Comparison of ENCODE assay signal across 1 cellular context in the genomic region with DNA sequence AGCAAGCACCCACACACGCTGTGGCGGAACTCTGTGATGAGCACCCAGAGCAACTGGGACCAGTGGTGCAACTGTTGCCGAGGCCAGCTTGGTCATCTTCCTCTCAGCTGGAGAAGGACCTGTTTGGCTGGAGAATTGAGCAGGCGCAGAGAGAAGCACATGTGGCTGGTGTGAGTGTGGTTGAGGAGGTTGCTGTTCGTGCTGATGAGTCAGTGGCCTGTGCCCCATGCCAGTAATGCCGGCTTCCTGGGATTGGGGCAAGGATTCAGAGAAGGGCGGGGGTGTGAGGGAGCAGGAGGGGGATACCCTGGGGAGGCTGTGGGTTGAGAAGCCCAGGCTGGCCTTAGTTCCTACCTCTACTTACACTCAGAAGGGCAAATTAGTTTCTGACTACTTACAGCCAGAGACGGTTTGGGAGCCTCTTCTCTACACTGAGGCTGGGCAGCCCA.
TF ChIP-seq lines count a peak whose summit lies in the region.

No MANE protein-coding gene starts in this region.

TF ChIP-seq in SK-N-SH, 30 proteins besides CTCF, POLR2A, EP300 and RAD21 (continued from another document):
- TF ChIP-seq MEF2A (IDR thresholded peaks at IDR 0.05; ENCODE audit: borderline replicate concordance, low read depth) (no peak), GABPA (IDR thresholded peaks at IDR 0.05; ENCODE audit: low read depth) (no peak), RXRA (IDR thresholded peaks at IDR 0.05; ENCODE audit: borderline replicate concordance, low read depth) (peak; percentile 24; the same call in 1 of the 2 replicates), FOXM1 (IDR thresholded peaks at IDR 0.05; ENCODE audit: low read depth) (no peak), JUND (IDR thresholded peaks at IDR 0.05) (peak; percentile 78; the same call in 1 of the 2 replicates), NRF1 (IDR thresholded peaks at IDR 0.05; ENCODE audit: low read depth, low read length) (peak; percentile 39; the same call in 1 of the 2 replicates)
- TF ChIP-seq, protein P1, sequence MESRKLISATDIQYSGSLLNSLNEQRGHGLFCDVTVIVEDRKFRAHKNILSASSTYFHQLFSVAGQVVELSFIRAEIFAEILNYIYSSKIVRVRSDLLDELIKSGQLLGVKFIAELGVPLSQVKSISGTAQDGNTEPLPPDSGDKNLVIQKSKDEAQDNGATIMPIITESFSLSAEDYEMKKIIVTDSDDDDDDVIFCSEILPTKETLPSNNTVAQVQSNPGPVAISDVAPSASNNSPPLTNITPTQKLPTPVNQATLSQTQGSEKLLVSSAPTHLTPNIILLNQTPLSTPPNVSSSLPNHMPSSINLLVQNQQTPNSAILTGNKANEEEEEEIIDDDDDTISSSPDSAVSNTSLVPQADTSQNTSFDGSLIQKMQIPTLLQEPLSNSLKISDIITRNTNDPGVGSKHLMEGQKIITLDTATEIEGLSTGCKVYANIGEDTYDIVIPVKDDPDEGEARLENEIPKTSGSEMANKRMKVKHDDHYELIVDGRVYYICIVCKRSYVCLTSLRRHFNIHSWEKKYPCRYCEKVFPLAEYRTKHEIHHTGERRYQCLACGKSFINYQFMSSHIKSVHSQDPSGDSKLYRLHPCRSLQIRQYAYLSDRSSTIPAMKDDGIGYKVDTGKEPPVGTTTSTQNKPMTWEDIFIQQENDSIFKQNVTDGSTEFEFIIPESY (IDR thresholded peaks at IDR 0.05; ENCODE audit: borderline replicate concordance, low read depth): no peak
- TF ChIP-seq, protein P2, sequence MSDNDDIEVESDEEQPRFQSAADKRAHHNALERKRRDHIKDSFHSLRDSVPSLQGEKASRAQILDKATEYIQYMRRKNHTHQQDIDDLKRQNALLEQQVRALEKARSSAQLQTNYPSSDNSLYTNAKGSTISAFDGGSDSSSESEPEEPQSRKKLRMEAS (IDR thresholded peaks at IDR 0.05; ENCODE audit: low read depth): peak; percentile 98
